ENCODE assay signal across 1 cellular context in genomic region chr22:39026509-39027150, GRCh38.
TF ChIP-seq lines count a peak whose summit lies in the region.

No MANE protein-coding gene starts in this region.

TF ChIP-seq in IMR-90, 13 proteins besides CTCF, POLR2A, EP300 and RAD21:
- TF ChIP-seq CEBPB (IDR thresholded peaks at IDR 0.05; ENCODE audit: low read depth, low read length) (peak; percentile 14; the same call in 1 of the 2 replicates), RCOR1 (IDR thresholded peaks at IDR 0.05; ENCODE audit: insufficient replicate concordance, low read length) (no peak)
